1 cellular context compared by ENCODE assay signal in genomic region chr21:44012474-44013379, GRCh38.
TF ChIP-seq lines count a peak whose summit lies in the region.

No MANE protein-coding gene starts in this region.

TF ChIP-seq in K562, 482 proteins besides CTCF, POLR2A, EP300 and RAD21 (continued from another document and continues in another):
- TF ChIP-seq CGGBP1 (CRISPR knock-in tag; IDR thresholded peaks at IDR 0.05) (no peak), KDM1A (IDR thresholded peaks at IDR 0.05) (no peak), CEBPB (tag; IDR thresholded peaks at IDR 0.05) (no peak), SMAD3 (CRISPR knock-in tag; conservative IDR thresholded peaks at IDR 0.05) (no peak), ZBTB26 (CRISPR knock-in tag; IDR thresholded peaks at IDR 0.05) (no peak), ZNF263 (CRISPR knock-in tag; IDR thresholded peaks at IDR 0.05; ENCODE audit: borderline replicate concordance) (no peak; the same call in 1 of the 2 replicates), ZNF24 (IDR thresholded peaks at IDR 0.05) (peak; percentile 73), SIN3A (IDR thresholded peaks at IDR 0.05; ENCODE audit: borderline replicate concordance in 2 of 2, control insufficient read depth in 1 of 2, low read depth in 2 of 2, low read length in 2 of 2) (peak; percentile 11 to 90; a peak in 3 of 4 replicates), HLTF (IDR thresholded peaks at IDR 0.05) (no peak), LARP7 (IDR thresholded peaks at IDR 0.05) (no peak), GTF2F1 (IDR thresholded peaks at IDR 0.05; ENCODE audit: low read depth, low read length) (no peak; the same call in 1 of the 2 replicates), HOXB6 (CRISPR knock-in tag; IDR thresholded peaks at IDR 0.05; ENCODE audit: borderline replicate concordance) (no peak), BRD4 (IDR thresholded peaks at IDR 0.05) (0 out of 2 replicates have a peak, but pooled peaks have one; percentile 24), CHD1 (IDR thresholded peaks at IDR 0.05; ENCODE audit: low read length) (peak; percentile 83), MAFK (IDR thresholded peaks at IDR 0.05; ENCODE audit: low read length) (no peak), CBX1 (IDR thresholded peaks at IDR 0.05; ENCODE audit: low read depth) (peak; percentile 63; the same call in 1 of the 2 replicates), MEF2D (tag; conservative IDR thresholded peaks at IDR 0.05; ENCODE audit: low read depth) (no peak), ASH1L (IDR thresholded peaks at IDR 0.05; ENCODE audit: borderline replicate concordance, low read depth, partially characterized antibody) (no peak), FOXK1 (CRISPR knock-in tag; IDR thresholded peaks at IDR 0.05; ENCODE audit: borderline replicate concordance) (0 out of 2 replicates have a peak, but pooled peaks have one; percentile 30), PCBP1 (IDR thresholded peaks at IDR 0.05; ENCODE audit: low read depth, low read length, poor library complexity, severe bottlenecking) (peak; percentile 41), HSF4 (CRISPR knock-in tag; IDR thresholded peaks at IDR 0.05; ENCODE audit: borderline replicate concordance) (no peak), POLR3G (IDR thresholded peaks at IDR 0.05; ENCODE audit: extremely low read depth, insufficient read length, insufficient replicate concordance) (no peak), E2F4 (CRISPR knock-in tag; IDR thresholded peaks at IDR 0.05; ENCODE audit: low read depth) (no peak), ZFX (CRISPR knock-in tag; IDR thresholded peaks at IDR 0.05) (peak; percentile 68), ZFP1 (CRISPR knock-in tag; IDR thresholded peaks at IDR 0.05) (no peak), OTX1 (CRISPR knock-in tag; IDR thresholded peaks at IDR 0.05) (no peak), FOXO4 (CRISPR knock-in tag; IDR thresholded peaks at IDR 0.05) (no peak), PYGO2 (tag; IDR thresholded peaks at IDR 0.05) (no peak), RFX5 (IDR thresholded peaks at IDR 0.05; ENCODE audit: low read depth, low read length) (no peak), CHCHD3 (CRISPR knock-in tag; IDR thresholded peaks at IDR 0.05) (no peak), PHTF2 (CRISPR knock-in tag; IDR thresholded peaks at IDR 0.05) (no peak), ELK3 (CRISPR knock-in tag; IDR thresholded peaks at IDR 0.05) (no peak), MTA3 (IDR thresholded peaks at IDR 0.05; ENCODE audit: borderline replicate concordance) (no peak; the same call in none of the 2 replicates), SMAD1 (IDR thresholded peaks at IDR 0.05; ENCODE audit: low read depth, low read length, partially characterized antibody) (peak; percentile 32), DPF2 (IDR thresholded peaks at IDR 0.05) (no peak), ZNF695 (CRISPR knock-in tag; IDR thresholded peaks at IDR 0.05) (no peak), MNT (conservative IDR thresholded peaks at IDR 0.05) (peak in 1 of 2 experiments; percentile 65; a peak in 3 of 4 replicates)
- TF ChIP-seq, protein P1, sequence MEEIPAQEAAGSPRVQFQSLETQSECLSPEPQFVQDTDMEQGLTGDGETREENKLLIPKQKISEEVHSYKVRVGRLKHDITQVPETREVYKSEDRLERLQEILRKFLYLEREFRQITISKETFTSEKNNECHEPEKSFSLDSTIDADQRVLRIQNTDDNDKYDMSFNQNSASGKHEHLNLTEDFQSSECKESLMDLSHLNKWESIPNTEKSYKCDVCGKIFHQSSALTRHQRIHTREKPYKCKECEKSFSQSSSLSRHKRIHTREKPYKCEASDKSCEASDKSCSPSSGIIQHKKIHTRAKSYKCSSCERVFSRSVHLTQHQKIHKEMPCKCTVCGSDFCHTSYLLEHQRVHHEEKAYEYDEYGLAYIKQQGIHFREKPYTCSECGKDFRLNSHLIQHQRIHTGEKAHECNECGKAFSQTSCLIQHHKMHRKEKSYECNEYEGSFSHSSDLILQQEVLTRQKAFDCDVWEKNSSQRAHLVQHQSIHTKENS (CRISPR knock-in tag; IDR thresholded peaks at IDR 0.05), result no peak
- TF ChIP-seq, protein P2, sequence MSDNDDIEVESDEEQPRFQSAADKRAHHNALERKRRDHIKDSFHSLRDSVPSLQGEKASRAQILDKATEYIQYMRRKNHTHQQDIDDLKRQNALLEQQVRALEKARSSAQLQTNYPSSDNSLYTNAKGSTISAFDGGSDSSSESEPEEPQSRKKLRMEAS (CRISPR knock-in tag; IDR thresholded peaks at IDR 0.05), result no peak
- TF ChIP-seq, protein P3, sequence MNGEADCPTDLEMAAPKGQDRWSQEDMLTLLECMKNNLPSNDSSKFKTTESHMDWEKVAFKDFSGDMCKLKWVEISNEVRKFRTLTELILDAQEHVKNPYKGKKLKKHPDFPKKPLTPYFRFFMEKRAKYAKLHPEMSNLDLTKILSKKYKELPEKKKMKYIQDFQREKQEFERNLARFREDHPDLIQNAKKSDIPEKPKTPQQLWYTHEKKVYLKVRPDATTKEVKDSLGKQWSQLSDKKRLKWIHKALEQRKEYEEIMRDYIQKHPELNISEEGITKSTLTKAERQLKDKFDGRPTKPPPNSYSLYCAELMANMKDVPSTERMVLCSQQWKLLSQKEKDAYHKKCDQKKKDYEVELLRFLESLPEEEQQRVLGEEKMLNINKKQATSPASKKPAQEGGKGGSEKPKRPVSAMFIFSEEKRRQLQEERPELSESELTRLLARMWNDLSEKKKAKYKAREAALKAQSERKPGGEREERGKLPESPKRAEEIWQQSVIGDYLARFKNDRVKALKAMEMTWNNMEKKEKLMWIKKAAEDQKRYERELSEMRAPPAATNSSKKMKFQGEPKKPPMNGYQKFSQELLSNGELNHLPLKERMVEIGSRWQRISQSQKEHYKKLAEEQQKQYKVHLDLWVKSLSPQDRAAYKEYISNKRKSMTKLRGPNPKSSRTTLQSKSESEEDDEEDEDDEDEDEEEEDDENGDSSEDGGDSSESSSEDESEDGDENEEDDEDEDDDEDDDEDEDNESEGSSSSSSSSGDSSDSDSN (IDR thresholded peaks at IDR 0.05; ENCODE audit: borderline replicate concordance in 1 of 2, low read depth in 2 of 2, low read length in 2 of 2), result peak in 1 of 2 experiments; percentile 17; a peak in 2 of 4 replicates
- TF ChIP-seq, protein P4, sequence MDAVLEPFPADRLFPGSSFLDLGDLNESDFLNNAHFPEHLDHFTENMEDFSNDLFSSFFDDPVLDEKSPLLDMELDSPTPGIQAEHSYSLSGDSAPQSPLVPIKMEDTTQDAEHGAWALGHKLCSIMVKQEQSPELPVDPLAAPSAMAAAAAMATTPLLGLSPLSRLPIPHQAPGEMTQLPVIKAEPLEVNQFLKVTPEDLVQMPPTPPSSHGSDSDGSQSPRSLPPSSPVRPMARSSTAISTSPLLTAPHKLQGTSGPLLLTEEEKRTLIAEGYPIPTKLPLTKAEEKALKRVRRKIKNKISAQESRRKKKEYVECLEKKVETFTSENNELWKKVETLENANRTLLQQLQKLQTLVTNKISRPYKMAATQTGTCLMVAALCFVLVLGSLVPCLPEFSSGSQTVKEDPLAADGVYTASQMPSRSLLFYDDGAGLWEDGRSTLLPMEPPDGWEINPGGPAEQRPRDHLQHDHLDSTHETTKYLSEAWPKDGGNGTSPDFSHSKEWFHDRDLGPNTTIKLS (IDR thresholded peaks at IDR 0.05; ENCODE audit: borderline replicate concordance, low read depth), result peak; percentile 81
- TF ChIP-seq, protein P5, sequence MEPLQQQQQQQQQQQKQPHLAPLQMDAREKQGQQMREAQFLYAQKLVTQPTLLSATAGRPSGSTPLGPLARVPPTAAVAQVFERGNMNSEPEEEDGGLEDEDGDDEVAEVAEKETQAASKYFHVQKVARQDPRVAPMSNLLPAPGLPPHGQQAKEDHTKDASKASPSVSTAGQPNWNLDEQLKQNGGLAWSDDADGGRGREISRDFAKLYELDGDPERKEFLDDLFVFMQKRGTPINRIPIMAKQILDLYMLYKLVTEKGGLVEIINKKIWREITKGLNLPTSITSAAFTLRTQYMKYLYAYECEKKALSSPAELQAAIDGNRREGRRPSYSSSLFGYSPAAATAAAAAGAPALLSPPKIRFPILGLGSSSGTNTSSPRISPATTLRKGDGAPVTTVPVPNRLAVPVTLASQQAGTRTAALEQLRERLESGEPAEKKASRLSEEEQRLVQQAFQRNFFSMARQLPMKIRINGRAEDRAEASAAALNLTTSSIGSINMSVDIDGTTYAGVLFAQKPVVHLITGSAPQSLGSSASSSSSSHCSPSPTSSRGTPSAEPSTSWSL (CRISPR knock-in tag; IDR thresholded peaks at IDR 0.05; ENCODE audit: borderline replicate concordance), result no peak
- TF ChIP-seq, protein P6, sequence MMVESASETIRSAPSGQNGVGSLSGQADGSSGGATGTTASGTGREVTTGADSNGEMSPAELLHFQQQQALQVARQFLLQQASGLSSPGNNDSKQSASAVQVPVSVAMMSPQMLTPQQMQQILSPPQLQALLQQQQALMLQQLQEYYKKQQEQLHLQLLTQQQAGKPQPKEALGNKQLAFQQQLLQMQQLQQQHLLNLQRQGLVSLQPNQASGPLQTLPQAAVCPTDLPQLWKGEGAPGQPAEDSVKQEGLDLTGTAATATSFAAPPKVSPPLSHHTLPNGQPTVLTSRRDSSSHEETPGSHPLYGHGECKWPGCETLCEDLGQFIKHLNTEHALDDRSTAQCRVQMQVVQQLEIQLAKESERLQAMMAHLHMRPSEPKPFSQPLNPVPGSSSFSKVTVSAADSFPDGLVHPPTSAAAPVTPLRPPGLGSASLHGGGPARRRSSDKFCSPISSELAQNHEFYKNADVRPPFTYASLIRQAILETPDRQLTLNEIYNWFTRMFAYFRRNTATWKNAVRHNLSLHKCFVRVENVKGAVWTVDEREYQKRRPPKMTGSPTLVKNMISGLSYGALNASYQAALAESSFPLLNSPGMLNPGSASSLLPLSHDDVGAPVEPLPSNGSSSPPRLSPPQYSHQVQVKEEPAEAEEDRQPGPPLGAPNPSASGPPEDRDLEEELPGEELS (CRISPR knock-in tag; IDR thresholded peaks at IDR 0.05; ENCODE audit: borderline replicate concordance), result 0 out of 2 replicates have a peak, but pooled peaks have one; percentile 59
- TF ChIP-seq, protein P7, sequence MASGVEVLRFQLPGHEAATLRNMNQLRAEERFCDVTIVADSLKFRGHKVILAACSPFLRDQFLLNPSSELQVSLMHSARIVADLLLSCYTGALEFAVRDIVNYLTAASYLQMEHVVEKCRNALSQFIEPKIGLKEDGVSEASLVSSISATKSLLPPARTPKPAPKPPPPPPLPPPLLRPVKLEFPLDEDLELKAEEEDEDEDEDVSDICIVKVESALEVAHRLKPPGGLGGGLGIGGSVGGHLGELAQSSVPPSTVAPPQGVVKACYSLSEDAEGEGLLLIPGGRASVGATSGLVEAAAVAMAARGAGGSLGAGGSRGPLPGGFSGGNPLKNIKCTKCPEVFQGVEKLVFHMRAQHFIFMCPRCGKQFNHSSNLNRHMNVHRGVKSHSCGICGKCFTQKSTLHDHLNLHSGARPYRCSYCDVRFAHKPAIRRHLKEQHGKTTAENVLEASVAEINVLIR (CRISPR knock-in tag; IDR thresholded peaks at IDR 0.05), result no peak
- TF ChIP-seq, protein P8, sequence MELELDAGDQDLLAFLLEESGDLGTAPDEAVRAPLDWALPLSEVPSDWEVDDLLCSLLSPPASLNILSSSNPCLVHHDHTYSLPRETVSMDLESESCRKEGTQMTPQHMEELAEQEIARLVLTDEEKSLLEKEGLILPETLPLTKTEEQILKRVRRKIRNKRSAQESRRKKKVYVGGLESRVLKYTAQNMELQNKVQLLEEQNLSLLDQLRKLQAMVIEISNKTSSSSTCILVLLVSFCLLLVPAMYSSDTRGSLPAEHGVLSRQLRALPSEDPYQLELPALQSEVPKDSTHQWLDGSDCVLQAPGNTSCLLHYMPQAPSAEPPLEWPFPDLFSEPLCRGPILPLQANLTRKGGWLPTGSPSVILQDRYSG (tag; conservative IDR thresholded peaks at IDR 0.05; ENCODE audit: low read depth), result no peak
